ENCODE assay signal across 1 cellular context in the genomic region with DNA sequence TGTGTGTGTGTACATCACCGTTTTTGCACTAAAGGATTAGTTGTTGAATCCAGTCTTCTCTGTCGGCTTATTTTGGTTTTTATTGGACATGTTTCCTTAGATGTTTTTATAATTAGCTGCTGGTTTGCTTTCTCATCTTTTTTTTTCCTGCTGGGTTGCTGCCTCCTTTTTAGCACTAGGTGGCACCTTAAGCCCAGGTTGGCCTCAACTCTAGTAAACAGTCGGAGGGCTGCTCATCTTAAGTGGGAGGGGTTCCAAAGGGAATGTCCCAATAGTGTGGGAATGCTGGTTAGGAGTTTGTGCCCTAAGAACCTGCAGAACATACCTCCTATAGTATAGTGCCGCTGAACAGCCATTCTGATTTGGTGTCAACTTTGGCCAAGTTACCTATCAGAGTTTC.
TF ChIP-seq lines count a peak whose summit lies in the region.

No MANE protein-coding gene starts in this region.

TF ChIP-seq in HepG2, 621 proteins besides CTCF, POLR2A, EP300 and RAD21:
- TF ChIP-seq, protein P1, sequence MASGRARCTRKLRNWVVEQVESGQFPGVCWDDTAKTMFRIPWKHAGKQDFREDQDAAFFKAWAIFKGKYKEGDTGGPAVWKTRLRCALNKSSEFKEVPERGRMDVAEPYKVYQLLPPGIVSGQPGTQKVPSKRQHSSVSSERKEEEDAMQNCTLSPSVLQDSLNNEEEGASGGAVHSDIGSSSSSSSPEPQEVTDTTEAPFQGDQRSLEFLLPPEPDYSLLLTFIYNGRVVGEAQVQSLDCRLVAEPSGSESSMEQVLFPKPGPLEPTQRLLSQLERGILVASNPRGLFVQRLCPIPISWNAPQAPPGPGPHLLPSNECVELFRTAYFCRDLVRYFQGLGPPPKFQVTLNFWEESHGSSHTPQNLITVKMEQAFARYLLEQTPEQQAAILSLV (CRISPR knock-in tag; IDR thresholded peaks at IDR 0.05; ENCODE audit: borderline replicate concordance): no peak
- TF ChIP-seq REPIN1 (CRISPR knock-in tag; IDR thresholded peaks at IDR 0.05; ENCODE audit: borderline replicate concordance, low read depth) (no peak), EED (CRISPR knock-in tag; IDR thresholded peaks at IDR 0.05) (no peak), ZSCAN12 (CRISPR knock-in tag; IDR thresholded peaks at IDR 0.05) (no peak), ZNF672 (CRISPR knock-in tag; IDR thresholded peaks at IDR 0.05) (no peak), SMC3 (IDR thresholded peaks at IDR 0.05; ENCODE audit: low read length) (peak; percentile 44; the same call in 1 of the 2 replicates), ZBTB7A (CRISPR knock-in tag; IDR thresholded peaks at IDR 0.05) (no peak), STAG1 (CRISPR knock-in tag; IDR thresholded peaks at IDR 0.05) (peak; percentile 78), TMF1 (CRISPR knock-in tag; IDR thresholded peaks at IDR 0.05; ENCODE audit: low read depth) (no peak), ZBTB8A (CRISPR knock-in tag; IDR thresholded peaks at IDR 0.05; ENCODE audit: borderline replicate concordance, low read depth) (no peak), DNMT3B (CRISPR knock-in tag; conservative IDR thresholded peaks at IDR 0.05) (no peak)
- TF ChIP-seq, protein P2, sequence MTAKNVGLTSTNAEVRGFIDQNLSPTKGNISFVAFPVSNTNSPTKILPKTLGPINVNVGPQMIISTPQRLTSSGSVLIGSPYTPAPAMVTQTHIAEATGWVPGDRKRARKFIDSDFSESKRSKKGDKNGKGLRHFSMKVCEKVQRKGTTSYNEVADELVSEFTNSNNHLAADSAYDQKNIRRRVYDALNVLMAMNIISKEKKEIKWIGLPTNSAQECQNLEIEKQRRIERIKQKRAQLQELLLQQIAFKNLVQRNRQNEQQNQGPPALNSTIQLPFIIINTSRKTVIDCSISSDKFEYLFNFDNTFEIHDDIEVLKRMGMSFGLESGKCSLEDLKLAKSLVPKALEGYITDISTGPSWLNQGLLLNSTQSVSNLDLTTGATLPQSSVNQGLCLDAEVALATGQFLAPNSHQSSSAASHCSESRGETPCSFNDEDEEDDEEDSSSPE (CRISPR knock-in tag; IDR thresholded peaks at IDR 0.05): no peak
- TF ChIP-seq, protein P3, sequence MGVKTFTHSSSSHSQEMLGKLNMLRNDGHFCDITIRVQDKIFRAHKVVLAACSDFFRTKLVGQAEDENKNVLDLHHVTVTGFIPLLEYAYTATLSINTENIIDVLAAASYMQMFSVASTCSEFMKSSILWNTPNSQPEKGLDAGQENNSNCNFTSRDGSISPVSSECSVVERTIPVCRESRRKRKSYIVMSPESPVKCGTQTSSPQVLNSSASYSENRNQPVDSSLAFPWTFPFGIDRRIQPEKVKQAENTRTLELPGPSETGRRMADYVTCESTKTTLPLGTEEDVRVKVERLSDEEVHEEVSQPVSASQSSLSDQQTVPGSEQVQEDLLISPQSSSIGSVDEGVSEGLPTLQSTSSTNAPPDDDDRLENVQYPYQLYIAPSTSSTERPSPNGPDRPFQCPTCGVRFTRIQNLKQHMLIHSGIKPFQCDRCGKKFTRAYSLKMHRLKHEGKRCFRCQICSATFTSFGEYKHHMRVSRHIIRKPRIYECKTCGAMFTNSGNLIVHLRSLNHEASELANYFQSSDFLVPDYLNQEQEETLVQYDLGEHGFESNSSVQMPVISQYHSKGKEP (CRISPR knock-in tag; IDR thresholded peaks at IDR 0.05): no peak
- TF ChIP-seq, protein P4, sequence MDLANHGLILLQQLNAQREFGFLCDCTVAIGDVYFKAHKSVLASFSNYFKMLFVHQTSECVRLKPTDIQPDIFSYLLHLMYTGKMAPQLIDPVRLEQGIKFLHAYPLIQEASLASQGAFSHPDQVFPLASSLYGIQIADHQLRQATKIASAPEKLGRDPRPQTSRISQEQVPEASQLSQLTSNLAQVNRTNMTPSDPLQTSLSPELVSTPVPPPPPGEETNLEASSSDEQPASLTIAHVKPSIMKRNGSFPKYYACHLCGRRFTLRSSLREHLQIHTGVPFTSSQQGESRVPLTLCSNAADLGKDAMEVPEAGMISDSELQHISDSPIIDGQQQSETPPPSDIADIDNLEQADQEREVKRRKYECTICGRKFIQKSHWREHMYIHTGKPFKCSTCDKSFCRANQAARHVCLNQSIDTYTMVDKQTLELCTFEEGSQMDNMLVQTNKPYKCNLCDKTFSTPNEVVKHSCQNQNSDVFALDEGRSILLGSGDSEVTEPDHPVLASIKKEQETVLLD (CRISPR knock-in tag; IDR thresholded peaks at IDR 0.05; ENCODE audit: low read depth): no peak
- TF ChIP-seq, protein P5, sequence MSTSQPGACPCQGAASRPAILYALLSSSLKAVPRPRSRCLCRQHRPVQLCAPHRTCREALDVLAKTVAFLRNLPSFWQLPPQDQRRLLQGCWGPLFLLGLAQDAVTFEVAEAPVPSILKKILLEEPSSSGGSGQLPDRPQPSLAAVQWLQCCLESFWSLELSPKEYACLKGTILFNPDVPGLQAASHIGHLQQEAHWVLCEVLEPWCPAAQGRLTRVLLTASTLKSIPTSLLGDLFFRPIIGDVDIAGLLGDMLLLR (CRISPR knock-in tag; IDR thresholded peaks at IDR 0.05): no peak
